9 cellular contexts compared by ENCODE assay signal in genomic region chr22:36351921-36352774, GRCh38. TPM values are rescaled to one million over a fixed set of nuclear protein-coding genes. Genes with fewer than 3 reads are reported as not detected.
DNase-seq lines count a peak whose midpoint lies in the region; ATAC-seq, FAIRE-seq and TF ChIP-seq lines count a peak whose summit lies in the region.
"Had no signal": no experiment of that assay in that cellular context is flagged by ENCODE, and none has a peak within 500 bp of the region (broad histone marks: within the 10 kb centered on the region; RNA-seq: fewer than 3 reads in every experiment).

No MANE protein-coding gene starts in this region.

- no peak for TF ChIP-seq CTCF in A549 (IDR thresholded peaks at IDR 0.05)
- no peak for TF ChIP-seq CTCF in RWPE1 (conservative IDR thresholded peaks at IDR 0.05; ENCODE audit: low read depth)
- TF ChIP-seq CTCF in endodermal cell (conservative IDR thresholded peaks at IDR 0.05): no peak

- H3K9ac ChIP-seq in endodermal cell (ENCODE audit: extremely low read depth, low read length, poor library complexity, severe bottlenecking): peak overlapping the region; percentile 8

- peak overlapping the region; percentile 91 for H3K27ac Mint-ChIP-seq in endodermal cell
- peak overlapping the region; percentile 69 to 83 for H3K27ac Mint-ChIP-seq in natural killer cell treated with Interleukin-12 subunit alpha and Interleukin-12 subunit beta and Interleukin-15 and Interleukin-18, amount 100 ng/mL, for 72 hours

- no peak for TF ChIP-seq RAD21 in A549 (conservative IDR thresholded peaks at IDR 0.05 in 1 of 2, IDR thresholded peaks at IDR 0.05 in 1 of 2)

- peak overlapping the region; percentile 18 for H3K4me3 Mint-ChIP-seq in endodermal cell
- peak overlapping the region; percentile 30 for H3K4me3 Mint-ChIP-seq in natural killer cell treated with Interleukin-12 subunit alpha and Interleukin-12 subunit beta and Interleukin-15 and Interleukin-18, amount 100 ng/mL, for 72 hours

- 0 out of 5 replicates have a peak, but pooled peaks of 1 of the 2 experiments have one; percentile 9 for TF ChIP-seq EP300 in A549 (IDR thresholded peaks at IDR 0.05)

- peaks cover 20% of the 10 kb centered on the region for H3K36me3 Mint-ChIP-seq in endodermal cell (ENCODE audit: low read depth)
- peaks cover 4% of the 10 kb centered on the region for H3K36me3 Mint-ChIP-seq in natural killer cell treated with Interleukin-12 subunit alpha and Interleukin-12 subunit beta and Interleukin-15 and Interleukin-18, amount 100 ng/mL, for 72 hours

- peak; percentile 51 for ATAC-seq in A549
- no peak for ATAC-seq in natural killer cell treated with Interleukin-12 subunit alpha and Interleukin-12 subunit beta and Interleukin-15 and Interleukin-18, amount 100 ng/mL, for 72 hours

- no peaks in the 10 kb centered on the region for H3K27me3 ChIP-seq in endodermal cell (ENCODE audit: control insufficient read depth, insufficient read depth, low read length, poor library complexity, severe bottlenecking)

- H3K9me3 Mint-ChIP-seq in endodermal cell: no peaks in the 10 kb centered on the region
- H3K9me3 Mint-ChIP-seq in natural killer cell treated with Interleukin-12 subunit alpha and Interleukin-12 subunit beta and Interleukin-15 and Interleukin-18, amount 100 ng/mL, for 72 hours: no peaks in the 10 kb centered on the region

- no peaks in the 10 kb centered on the region for H3K9me3 ChIP-seq in A549
- no peaks in the 10 kb centered on the region for H3K9me3 ChIP-seq in endodermal cell (ENCODE audit: control insufficient read depth, low read length)

- WGBS in A549 (ENCODE audit: missing lambda C conversion rate): 10% methylated on average over 16 of the region's 22 CpGs
- WGBS in endodermal cell (ENCODE audit: insufficient coverage in 1 of 2, insufficient read length in 1 of 2), 2 experiments: 90 to 96% methylated on average over 16 to 22 of the region's 22 CpGs

- CTCF ChIA-PET in A549 (lab: Yijun Ruan, JAX): interaction anchor here (0.6 to 3.2 kb wide), 9 partner anchors 10 to 119 kb away, joined by 3 to 9 read pairs (median 5); no protein-coding TSS in a partner anchor
- CTCF ChIA-PET in RWPE1 (lab: Yijun Ruan, JAX): interaction anchor here (0.6 kb wide), 1 partner anchor 118 kb away, joined by 3 read pairs; no protein-coding TSS in a partner anchor

- H3K4me1 ChIP-seq in A549 (peaks cover 93% of the 10 kb centered on the region), endodermal cell (ENCODE audit: control insufficient read depth, insufficient read depth, low read length) (peaks cover 26% of the 10 kb centered on the region)

- H3K27me3 Mint-ChIP-seq in endodermal cell (ENCODE audit: insufficient read depth): no peaks in the 10 kb centered on the region
- H3K27me3 Mint-ChIP-seq in natural killer cell treated with Interleukin-12 subunit alpha and Interleukin-12 subunit beta and Interleukin-15 and Interleukin-18, amount 100 ng/mL, for 72 hours: no peaks in the 10 kb centered on the region

- H3K4me1 Mint-ChIP-seq in endodermal cell: peaks cover 43% of the 10 kb centered on the region
- H3K4me1 Mint-ChIP-seq in natural killer cell treated with Interleukin-12 subunit alpha and Interleukin-12 subunit beta and Interleukin-15 and Interleukin-18, amount 100 ng/mL, for 72 hours (ENCODE audit: low read depth in 2 of 2): peaks cover 60 to 66% of the 10 kb centered on the region in 2 donors

- peak in 1 of 2 experiments; percentile 59 for DNase-seq in A549 (ENCODE audit: low read depth in 1 of 2, low spot score in 1 of 2)
- no peak for DNase-seq in RWPE1 (ENCODE audit: low spot score)
- peak; percentile 51 for DNase-seq in endodermal cell
- no peak for DNase-seq in natural killer cell treated with Interleukin-12 subunit alpha and Interleukin-12 subunit beta and Interleukin-15 and Interleukin-18, amount 100 ng/mL, for 72 hours (ENCODE audit: low spot score)
- DNase-seq in stimulated activated CD4-positive, alpha-beta T cell treated with anti-CD3 and anti-CD28 coated beads, Interleukin-2, amount 100 ng/mL, for 48 hours: no peak
- no peak for DNase-seq in DMS 273 treated with DMSO at 0.1 percent for 48 hours (lab: John Stamatoyannopoulos, UW)
- no peak for DNase-seq in activated effector memory CD4-positive, alpha-beta T cell treated with Interleukin-2 at 50 U/mL for 16 hours
- no peak for DNase-seq in A172 (ENCODE audit: low spot score)

- FAIRE-seq in A549 (lab: Jason Lieb, UNC): no peak
- FAIRE-seq: D721Med had no signal

- H3K36me3 ChIP-seq in endodermal cell (ENCODE audit: control insufficient read depth, insufficient read depth, low read length): peaks cover 32% of the 10 kb centered on the region

- H3K27ac ChIP-seq in A549 (peak overlapping the region; percentile 98 to 99), RWPE1 (peak overlapping the region; percentile 89), endodermal cell (ENCODE audit: low read depth, low read length) (peak overlapping the region; percentile 57)

- H3K4me2 ChIP-seq in A549: peak overlapping the region; percentile 94

- H3K4me3 ChIP-seq in A549 (peak overlapping the region; percentile 16; the same call in 1 of the 3 replicates), endodermal cell (ENCODE audit: low read length) (no peak overlapping the region)

- TF ChIP-seq POLR2A in A549 (IDR thresholded peaks at IDR 0.05; ENCODE audit: low read length): 0 out of 2 replicates have a peak, but pooled peaks have one; percentile 21

- POLR2A ChIA-PET in A549 (lab: Yijun Ruan, JAX): interaction anchor here (0.9 to 2.3 kb wide), 6 partner anchors 8 to 36 kb away, joined by 3 to 12 read pairs (median 4); partner anchors contain the start of gene MYH9
- POLR2A ChIA-PET in RWPE1 (lab: Yijun Ruan, JAX; ENCODE audit: low non-redundant PET): no interaction called here

TF ChIP-seq in A549, 52 proteins besides CTCF, POLR2A, EP300 and RAD21:
- TF ChIP-seq ZNF302 (CRISPR knock-in tag; IDR thresholded peaks at IDR 0.05) (no peak), GATA3 (IDR thresholded peaks at IDR 0.05; ENCODE audit: borderline replicate concordance) (peak; percentile 27; the same call in 1 of the 2 replicates), NR3C1 (IDR thresholded peaks at IDR 0.05) (no peak), HOXB13 (CRISPR knock-in tag; IDR thresholded peaks at IDR 0.05; ENCODE audit: low read depth) (peak; percentile 55; the same call in 1 of the 2 replicates), MAFK (IDR thresholded peaks at IDR 0.05; ENCODE audit: partially characterized antibody) (peak; percentile 36), MAX (IDR thresholded peaks at IDR 0.05) (peak; percentile 78), CEBPB (IDR thresholded peaks at IDR 0.05) (peak in 1 of 2 experiments; percentile 57; a peak in 1 of 4 replicates), EHF (CRISPR knock-in tag; IDR thresholded peaks at IDR 0.05) (no peak), TP53 (CRISPR knock-in tag; IDR thresholded peaks at IDR 0.05) (no peak), PBX3 (IDR thresholded peaks at IDR 0.05) (no peak), JUN (IDR thresholded peaks at IDR 0.05) (peak in 1 of 2 experiments; percentile 2; a peak in 1 of 5 replicates), FOSL2 (IDR thresholded peaks at IDR 0.05) (no peak), FOSL2 (CRISPR knock-in tag; IDR thresholded peaks at IDR 0.05) (no peak)
- TF ChIP-seq, protein P1, sequence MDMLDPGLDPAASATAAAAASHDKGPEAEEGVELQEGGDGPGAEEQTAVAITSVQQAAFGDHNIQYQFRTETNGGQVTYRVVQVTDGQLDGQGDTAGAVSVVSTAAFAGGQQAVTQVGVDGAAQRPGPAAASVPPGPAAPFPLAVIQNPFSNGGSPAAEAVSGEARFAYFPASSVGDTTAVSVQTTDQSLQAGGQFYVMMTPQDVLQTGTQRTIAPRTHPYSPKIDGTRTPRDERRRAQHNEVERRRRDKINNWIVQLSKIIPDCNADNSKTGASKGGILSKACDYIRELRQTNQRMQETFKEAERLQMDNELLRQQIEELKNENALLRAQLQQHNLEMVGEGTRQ (IDR thresholded peaks at IDR 0.05): 0 out of 2 replicates have a peak, but pooled peaks have one; percentile 11

RNA-seq across cellular contexts. Expression of gene MYH9, which starts 35.6 kb away (rescaled TPM):
- polyA plus RNA-seq in A549 (2011; rRNA removed): 92.1 and 162 TPM in 2 replicates
- polyA plus RNA-seq in A549 (2012; cell fraction: cytosol; rRNA removed): 112 and 118 TPM in 2 replicates
- 202 and 239 TPM in 2 replicates for polyA plus RNA-seq in A549 (2012; cell fraction: nucleus; rRNA removed)
- polyA plus RNA-seq in A549 (2017; fragmentation: RNase III; extraction: RNeasy Plus Mini Kit Qiagen cat#74134 plus additional on column Dnase treatment): 158 to 215 TPM (median 167 TPM) in 3 replicates
- polyA minus RNA-seq in A549 (2011; rRNA and poly(A)+ RNA removed): 460 and 534 TPM in 2 replicates
- total RNA-seq in endodermal cell: 100 to 1,000 TPM; 270 to 288 TPM
- polyA plus RNA-seq in endodermal cell (2013, experiment 1 of 2): 131 TPM
- polyA plus RNA-seq in endodermal cell (2013, experiment 2 of 2): 136 TPM
- total RNA-seq in natural killer cell treated with Interleukin-12 subunit alpha and Interleukin-12 subunit beta and Interleukin-15 and Interleukin-18, amount 100 ng/mL, for 72 hours: 100 to 1,000 TPM; 623 to 642 TPM
- total RNA-seq in A172 (2014; rRNA removed; shearing (Covaris generic)): 180 and 245 TPM in 2 replicates

Comparison
In these comparisons a context has a peak if more than half of its experiments do, and no peak if none do; other contexts are left out.
1. ATAC-seq: peak in A549 (2 of 2); none in natural killer cell treated with Interleukin-12 subunit alpha and Interleukin-12 subunit beta and Interleukin-15 and Interleukin-18, amount 100 ng/mL, for 72 hours (0 of 2).
2. Peak in every context shown above with its lines, with median percentiles within 50 percentile points of each other: H3K27ac ChIP-seq.